Comparison of ENCODE assay signal across 1 cellular context in the genomic region with DNA sequence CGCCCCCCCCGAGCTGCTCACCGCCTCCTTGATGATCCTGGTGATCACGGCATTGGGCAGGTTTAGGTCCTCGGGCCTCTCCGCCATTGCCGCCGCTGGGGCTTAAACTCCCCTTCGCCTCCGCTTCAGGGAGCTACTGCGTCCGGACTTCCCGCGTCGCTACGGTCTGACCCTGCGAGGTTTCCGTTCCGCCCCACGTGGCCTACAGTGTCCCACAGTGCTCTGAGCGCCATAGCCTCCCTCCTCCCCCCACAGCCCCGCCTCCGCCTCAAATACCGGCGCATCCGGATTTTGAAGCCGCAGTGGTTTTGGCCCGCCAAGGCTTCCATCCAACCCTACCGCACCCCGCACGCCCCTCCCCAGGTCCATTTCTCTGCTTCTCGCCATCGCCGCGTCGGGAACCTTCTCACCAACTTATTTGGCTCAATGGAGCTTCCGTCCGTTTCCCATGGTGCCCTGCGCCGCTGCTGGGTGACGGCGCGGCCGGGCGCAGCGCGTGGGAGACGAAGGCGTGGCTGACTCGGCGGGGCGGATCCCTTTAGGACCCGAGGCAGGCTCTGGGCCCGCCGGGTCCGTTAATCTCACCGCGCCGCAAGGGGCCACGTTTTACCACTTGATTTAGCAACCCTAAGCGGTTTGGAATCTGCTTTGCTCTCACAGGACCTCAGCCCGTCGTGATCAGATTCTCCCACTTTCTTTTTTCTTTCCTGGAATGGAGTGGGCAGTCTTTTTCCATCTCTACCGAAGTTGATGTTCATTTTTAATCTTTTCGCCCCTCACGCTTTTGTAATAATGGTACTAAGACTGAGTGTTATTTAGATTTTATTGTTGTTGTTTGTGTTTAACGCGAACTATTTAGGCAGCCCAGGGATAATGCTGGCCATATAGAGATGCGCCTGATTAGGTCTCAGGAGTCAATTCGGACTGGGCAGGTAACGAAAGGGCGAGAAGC.
TF ChIP-seq lines count a peak whose summit lies in the region.

A gene with protein sequence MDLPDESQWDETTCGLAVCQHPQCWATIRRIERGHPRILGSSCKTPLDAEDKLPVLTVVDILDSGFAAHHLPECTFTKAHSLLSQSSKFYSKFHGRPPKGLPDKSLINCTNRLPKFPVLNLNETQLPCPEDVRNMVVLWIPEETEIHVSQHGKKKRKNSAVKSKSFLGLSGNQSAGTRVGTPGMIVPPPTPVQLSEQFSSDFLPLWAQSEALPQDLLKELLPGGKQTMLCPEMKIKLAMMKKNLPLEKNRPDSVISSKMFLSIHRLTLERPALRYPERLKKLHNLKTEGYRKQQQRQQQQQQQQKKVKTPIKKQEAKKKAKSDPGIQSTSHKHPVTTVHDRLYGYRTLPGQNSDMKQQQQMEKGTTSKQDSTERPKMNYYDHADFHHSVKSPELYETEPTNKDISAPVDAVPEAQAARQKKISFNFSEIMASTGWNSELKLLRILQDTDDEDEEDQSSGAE (plus strand): TSS at position 541 of the 952 bp plus-strand sequence. CDS start 2,747 bp downstream, outside the sequence.
A gene with protein sequence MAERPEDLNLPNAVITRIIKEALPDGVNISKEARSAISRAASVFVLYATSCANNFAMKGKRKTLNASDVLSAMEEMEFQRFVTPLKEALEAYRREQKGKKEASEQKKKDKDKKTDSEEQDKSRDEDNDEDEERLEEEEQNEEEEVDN (minus strand): TSS at position 469 of the 952 bp plus-strand sequence. CDS start 382 bp downstream, at position 87.

TF ChIP-seq in neural cell, 6 proteins besides CTCF, POLR2A, EP300 and RAD21 (continued from another document):
- TF ChIP-seq POLR2AphosphoS5 (IDR thresholded peaks at IDR 0.05) (peak; percentile 69), REST (IDR thresholded peaks at IDR 0.05; ENCODE audit: borderline replicate concordance) (peak; percentile 78), EZH2 (IDR thresholded peaks at IDR 0.05; ENCODE audit: borderline replicate concordance, insufficient read depth, low read length, poor library complexity, severe bottlenecking) (no peak), SMC3 (conservative IDR thresholded peaks at IDR 0.05; ENCODE audit: poor library complexity) (peak; percentile 28)
